ENCODE assay signal across 1 cellular context in genomic region chr3:19148768-19149091, GRCh38.
TF ChIP-seq lines count a peak whose summit lies in the region.

No MANE protein-coding gene starts in this region.

TF ChIP-seq in GM23338, 12 proteins besides CTCF, POLR2A, EP300 and RAD21 (continued from another document):
- no peak for TF ChIP-seq ZNF462 (CRISPR knock-in tag; IDR thresholded peaks at IDR 0.05)
- TF ChIP-seq POLR2AphosphoS5 (IDR thresholded peaks at IDR 0.05; ENCODE audit: low read depth) = no peak
- TF ChIP-seq NANOG (IDR thresholded peaks at IDR 0.05; ENCODE audit: borderline replicate concordance) = no peak
- no peak for TF ChIP-seq REST (IDR thresholded peaks at IDR 0.05; ENCODE audit: unreplicated experiment)
- no peak for TF ChIP-seq EZH2 (IDR thresholded peaks at IDR 0.05; ENCODE audit: low read depth, unreplicated experiment)
- no peak for TF ChIP-seq JUNB (IDR thresholded peaks at IDR 0.05; ENCODE audit: unreplicated experiment)
TF ChIP-seq in GM23338: peak in this region for 0.
